In genomic region chr4:47002593-47002992, GRCh38 we compare ENCODE assay signal across 10 cellular contexts. TPM values are rescaled to one million over a fixed set of nuclear protein-coding genes. Genes with fewer than 3 reads are reported as not detected.
DNase-seq lines count a peak whose midpoint lies in the region; ATAC-seq, FAIRE-seq and TF ChIP-seq lines count a peak whose summit lies in the region.
"Had no signal": no experiment of that assay in that cellular context is flagged by ENCODE, and none has a peak within 500 bp of the region (broad histone marks: within the 10 kb centered on the region; RNA-seq: fewer than 3 reads in every experiment).

No MANE protein-coding gene starts in this region.

- H3K27ac ChIP-seq in H1 (ENCODE audit: low read depth, low read length): no peak overlapping the region

- H3K23ac ChIP-seq in H1 (ENCODE audit: insufficient read length): no peak overlapping the region

- H3K4me2 ChIP-seq in H1 (ENCODE audit: insufficient read depth in 1 of 2, low read depth in 2 of 2, low read length in 2 of 2): no peak overlapping the region

- no peak overlapping the region for H2BK20ac ChIP-seq in H1 (ENCODE audit: low read length)

- no peak overlapping the region for H2BK15ac ChIP-seq in H1 (ENCODE audit: low read length)

- no peak overlapping the region for H3K14ac ChIP-seq in H1 (ENCODE audit: insufficient read length)

- H3K4me3 ChIP-seq in H1 (ENCODE audit: extremely low read depth in 1 of 4, insufficient read depth in 2 of 4, low read depth in 3 of 4, low read length in 4 of 4): no peak overlapping the region

- H3K36me3 ChIP-seq in H1 (ENCODE audit: control insufficient read depth in 2 of 4, insufficient read depth in 4 of 4, low read length in 3 of 4): no peaks in the 10 kb centered on the region

- no peaks in the 10 kb centered on the region for H3K79me2 ChIP-seq in H1 (ENCODE audit: control insufficient read depth in 1 of 2, insufficient read depth in 2 of 2, low read length in 2 of 2)

- no peaks in the 10 kb centered on the region for H3K4me1 ChIP-seq in H1 (replicated peaks in 1 of 4; ENCODE audit: control insufficient read depth in 3 of 4, insufficient read depth in 4 of 4, low read length in 3 of 4)

- no peak overlapping the region for H4K91ac ChIP-seq in H1 (replicated peaks; ENCODE audit: insufficient read length, low read length)

- POLR2A ChIA-PET in H1 (lab: Charles Lee; ENCODE audit: partially characterized antibody): no interaction called here

- H2BK120ac ChIP-seq in H1 (replicated peaks; ENCODE audit: low read depth, low read length): no peak overlapping the region

- no peaks in the 10 kb centered on the region for H3K79me1 ChIP-seq in H1 (ENCODE audit: low read depth, low read length)

- no peaks in the 10 kb centered on the region for H3K27me3 ChIP-seq in H1 (replicated peaks in 1 of 4; ENCODE audit: control insufficient read depth in 3 of 4, extremely low read depth in 1 of 4, insufficient read depth in 3 of 4, low read length in 3 of 4)

- H3K56ac ChIP-seq in H1 (replicated peaks; ENCODE audit: insufficient read length, low read depth, low read length): no peak overlapping the region

- H2AFZ ChIP-seq in H1 (ENCODE audit: low read length): no peak overlapping the region

- 81% methylated on average over 1 of the region's 1 CpG; no CpG with 5 or more reads in 1 of the 2 experiments for WGBS in H1 (ENCODE audit: extremely low coverage in 1 of 2, insufficient coverage in 1 of 2, insufficient read length in 1 of 2, insufficient replicate concordance in 2 of 2, low coverage in 1 of 2, low lambda C conversion rate in 2 of 2, missing lambda C conversion rate in 1 of 2), 2 experiments

- no peak overlapping the region for H4K5ac ChIP-seq in H1 (ENCODE audit: insufficient read length, low read depth, low read length)

- no peak for TF ChIP-seq POLR2A in H1 (IDR thresholded peaks at IDR 0.05; ENCODE audit: control extremely low read depth in 1 of 2, low read depth in 2 of 2, low read length in 2 of 2)

- no peaks in the 10 kb centered on the region for H3K23me2 ChIP-seq in H1 (ENCODE audit: low read depth, low read length)

- CTCF ChIA-PET in H1 (lab: Charles Lee; ENCODE audit: partially characterized antibody): interaction anchor here (0.7 kb wide), 2 partner anchors 40 to 159 kb away, joined by 3 to 4 read pairs; no protein-coding TSS in a partner anchor

- TF ChIP-seq CTCF in H1 (IDR thresholded peaks at IDR 0.05; ENCODE audit: control extremely low read depth in 1 of 3, insufficient read depth in 1 of 3, low read depth in 1 of 3, low read length in 3 of 3): peak in 1 of 3 experiments; percentile 28; a peak in 2 of 4 replicates

- H4K8ac ChIP-seq in H1 (ENCODE audit: extremely low read depth, insufficient read depth, low read length): no peak overlapping the region

- DNase-seq in left ventricle myocardium superior: no peak
- DNase-seq in Right ventricle myocardium superior: no peak
- peak; percentile 40 for DNase-seq in MV-4-11 (lab: John Stamatoyannopoulos, UW)
- DNase-seq in H1 (ENCODE audit: low read depth in 1 of 2, low spot score in 2 of 2): no peak
- DNase-seq in stimulated activated CD4-positive, alpha-beta T cell treated with anti-CD3 and anti-CD28 coated beads, Interleukin-12 subunit alpha, Interleukin-12 subunit beta, amount 100 ng/mL, for 4 hours: no peak
- DNase-seq in cerebellar cortex (ENCODE audit: low spot score): no peak
- DNase-seq in activated CD4-positive, CD25-positive, alpha-beta regulatory T cell treated with anti-CD3 and anti-CD28 coated beads, Interleukin-2, amount 50 U/mL, for 72 hours: no peak
- DNase-seq in amygdala (lab: John Stamatoyannopoulos, UW): no peak
- DNase-seq: KG1, occipital lobe had no signal

- no peaks in the 10 kb centered on the region for H4K20me1 ChIP-seq in H1 (replicated peaks in 1 of 2; ENCODE audit: control insufficient read depth in 1 of 2, insufficient read depth in 2 of 2, low read length in 2 of 2)

- H2AK5ac ChIP-seq in H1 (ENCODE audit: low read depth, low read length): no peak overlapping the region

- H2BK12ac ChIP-seq in H1 (ENCODE audit: low read depth, low read length): no peak overlapping the region

- H3K4ac ChIP-seq in H1 (replicated peaks; ENCODE audit: insufficient read length, low read depth, low read length): no peak overlapping the region

- H2BK5ac ChIP-seq in H1 (ENCODE audit: low read depth, low read length): no peak overlapping the region

- TF ChIP-seq EP300 in H1 (IDR thresholded peaks at IDR 0.05; ENCODE audit: borderline replicate concordance in 1 of 2, low read depth in 2 of 2, low read length in 2 of 2): no peak

- TF ChIP-seq RAD21 in H1 (IDR thresholded peaks at IDR 0.05 in 1 of 2, conservative IDR thresholded peaks at IDR 0.05 in 1 of 2; ENCODE audit: low read depth in 2 of 2, low read length in 2 of 2): peak; percentile 40 to 42

- ATAC-seq in left ventricle myocardium superior (peak; percentile 55), Right ventricle myocardium superior (ENCODE audit: poor library complexity) (no peak)

- H3K9me3 ChIP-seq in H1 (ENCODE audit: insufficient read depth in 2 of 2, low read depth in 1 of 2, low read length in 1 of 2): no peaks in the 10 kb centered on the region

- no peak for FAIRE-seq in H1 (lab: Jason Lieb, UNC)

- no peak overlapping the region for H3K9ac ChIP-seq in H1 (replicated peaks in 1 of 4; ENCODE audit: extremely low read depth in 1 of 4, low read depth in 3 of 4, low read length in 3 of 4)

- H3K18ac ChIP-seq in H1 (ENCODE audit: extremely low read depth, low read length): no peak overlapping the region

- intact Hi-C loops in left ventricle myocardium superior (cut with micrococcal nuclease) (loop anchor here (10.0 kb wide), 1 partner anchor 68 kb away; no protein-coding TSS in a partner anchor), Right ventricle myocardium superior (cut with DNase I) (no loop called here)

TF ChIP-seq in H1, 55 proteins besides CTCF, POLR2A, EP300 and RAD21:
- TF ChIP-seq SP4 (IDR thresholded peaks at IDR 0.05; ENCODE audit: low read length) (no peak), SIRT6 (IDR thresholded peaks at IDR 0.05; ENCODE audit: low read length) (no peak), RFX5 (IDR thresholded peaks at IDR 0.05; ENCODE audit: borderline replicate concordance, low read depth, low read length) (no peak), POU5F1 (IDR thresholded peaks at IDR 0.05; ENCODE audit: low read depth, low read length) (no peak), EZH2 (IDR thresholded peaks at IDR 0.05; ENCODE audit: low read depth, low read length, severe bottlenecking) (no peak), TAF1 (IDR thresholded peaks at IDR 0.05; ENCODE audit: low read depth, low read length) (no peak), ATF2 (IDR thresholded peaks at IDR 0.05; ENCODE audit: low read length) (no peak), KDM4A (IDR thresholded peaks at IDR 0.05; ENCODE audit: low read depth, low read length, severe bottlenecking) (no peak), CEBPB (IDR thresholded peaks at IDR 0.05; ENCODE audit: low read depth, low read length) (no peak), CREB1 (IDR thresholded peaks at IDR 0.05) (no peak), KDM1A (IDR thresholded peaks at IDR 0.05; ENCODE audit: borderline replicate concordance, low read length) (no peak), FOSL1 (IDR thresholded peaks at IDR 0.05; ENCODE audit: insufficient read depth, low read depth, low read length) (no peak), NRF1 (IDR thresholded peaks at IDR 0.05; ENCODE audit: low read depth, low read length) (no peak)

RNA-seq across cellular contexts. Expression of gene GABRA4, which starts 9.2 kb away (rescaled TPM):
- 16.5 TPM for total RNA-seq in left ventricle myocardium superior
- 5.9 TPM for total RNA-seq in Right ventricle myocardium superior
- total RNA-seq in H1 (2021; fragmentation: NEBNext Ultra II Directional; extraction: Animal tissue kit (Norgen Biotek cat#: 25700)): 0.33 and 0.37 TPM in 2 replicates
- polyA plus RNA-seq in H1 (2011; rRNA removed): 0.09 and 0.33 TPM in 2 replicates
- polyA plus RNA-seq in H1 (2011; cell fraction: cytosol; rRNA removed): 0.13 TPM
- polyA plus RNA-seq in H1 (2011; cell fraction: nucleus; rRNA removed): 0.17 TPM
- 0.04 to 0.23 TPM (median 0.17 TPM) in 3 of 4 replicates, not detected in the other for polyA plus RNA-seq in H1 (2012, experiment 1 of 2)
- 0.38 TPM for polyA plus RNA-seq in H1 (2012, experiment 2 of 2)
- polyA plus RNA-seq in H1 (2013, experiment 1 of 2): 0.34 TPM
- 0.46 TPM for polyA plus RNA-seq in H1 (2013, experiment 2 of 2)
- polyA minus RNA-seq in H1 (2011; rRNA and poly(A)+ RNA removed): 0.09 and 0.27 TPM in 2 replicates
- not detected for polyA minus RNA-seq in H1 (2011; cell fraction: cytosol; rRNA and poly(A)+ RNA removed)
- polyA minus RNA-seq in H1 (2011; cell fraction: nucleus; rRNA and poly(A)+ RNA removed): 0.60 TPM

RNA-seq across cellular contexts. Expression of gene GABRB1, which starts 28.8 kb away (rescaled TPM):
- total RNA-seq in left ventricle myocardium superior (4.0 TPM), Right ventricle myocardium superior (1.1 TPM)
- 0.22 TPM in 1 of 2 replicates, not detected in the other for total RNA-seq in H1 (2021; fragmentation: NEBNext Ultra II Directional; extraction: Animal tissue kit (Norgen Biotek cat#: 25700))
- 0.24 and 0.38 TPM in 2 replicates for polyA plus RNA-seq in H1 (2011; rRNA removed)
- polyA plus RNA-seq in H1 (2011; cell fraction: cytosol; rRNA removed): 0.27 TPM
- 0.70 TPM for polyA plus RNA-seq in H1 (2011; cell fraction: nucleus; rRNA removed)
- polyA plus RNA-seq in H1 (2012, experiment 1 of 2): 0.50 to 0.84 TPM (median 0.57 TPM) in 4 replicates
- polyA plus RNA-seq in H1 (2012, experiment 2 of 2): not detected
- polyA plus RNA-seq in H1 (2013, experiment 1 of 2): 0.39 TPM
- polyA plus RNA-seq in H1 (2013, experiment 2 of 2): 0.44 TPM
- 1.7 TPM in 1 of 2 replicates, not detected in the other for polyA minus RNA-seq in H1 (2011; rRNA and poly(A)+ RNA removed)
- polyA minus RNA-seq in H1 (2011; cell fraction: cytosol; rRNA and poly(A)+ RNA removed): not detected
- 3.3 TPM for polyA minus RNA-seq in H1 (2011; cell fraction: nucleus; rRNA and poly(A)+ RNA removed)
